19 cellular contexts compared by ENCODE assay signal in genomic region chrX:37958493-37959211, GRCh38. TPM values are rescaled to one million over a fixed set of nuclear protein-coding genes. Genes with fewer than 3 reads are reported as not detected.
A peak's percentile ranks its signal among the peaks of the same experiment; 100 is the strongest.
DNase-seq lines count a peak whose midpoint lies in the region.
"Had no signal": no experiment of that assay in that cellular context is flagged by ENCODE, and none has a peak within 500 bp of the region (broad histone marks: within the 10 kb centered on the region; RNA-seq: fewer than 3 reads in every experiment).

No MANE protein-coding gene starts in this region.

- peak; percentile 9 for DNase-seq in GM23248
- peak; percentile 50 for DNase-seq in adipocyte (ENCODE audit: low read depth)
- peak; percentile 2 for DNase-seq in hepatic stellate cell (ENCODE audit: low spot score)
- peak; percentile 22 to 42 for DNase-seq in trophoblast cell
- no peak for DNase-seq in RKO (ENCODE audit: low spot score)
- no peak for DNase-seq in head of caudate nucleus
- DNase-seq in activated CD4-positive, CD25-positive, alpha-beta regulatory T cell (lab: John Stamatoyannopoulos, UW) = no peak
- DNase-seq in CD1c-positive myeloid dendritic cell (ENCODE audit: extremely low spot score) = no peak
- DNase-seq: activated gamma-delta T cell; CD4-positive, alpha-beta T cell; effector memory CD8-positive, alpha-beta T cell; immature natural killer cell; NCI-H187 treated with DMSO at 0.1 percent for 48 hours; ovary; T-cell had no signal

- H3K79me2 ChIP-seq in GM23248 (ENCODE audit: insufficient read depth) (no peaks in the 10 kb centered on the region), trophoblast cell (ENCODE audit: control insufficient read depth, insufficient read depth, low read length, poor library complexity) (no peaks in the 10 kb centered on the region)

- no peaks in the 10 kb centered on the region for H3K79me1 ChIP-seq in trophoblast cell (ENCODE audit: low read length)

- H2AK5ac ChIP-seq in trophoblast cell (ENCODE audit: low read length) = no peak overlapping the region

- no peak overlapping the region for H3K14ac ChIP-seq in trophoblast cell (ENCODE audit: low read length)

- no peak overlapping the region for H3K4me2 ChIP-seq in GM23248 (ENCODE audit: unreplicated experiment)
- no peak overlapping the region for H3K4me2 ChIP-seq in trophoblast cell (ENCODE audit: low read length)

- in situ Hi-C loops in GM23248 (cut with MboI) = no loop called here

- H3K9ac ChIP-seq in GM23248 (no peak overlapping the region), adipocyte (ENCODE audit: low read length) (no peak overlapping the region), trophoblast cell (ENCODE audit: low read length) (no peak overlapping the region)

- no peak overlapping the region for H2BK5ac ChIP-seq in trophoblast cell (ENCODE audit: low read depth, low read length, poor library complexity)

- no peaks in the 10 kb centered on the region for H3F3A ChIP-seq in GM23248 (ENCODE audit: insufficient read depth)

- H4K91ac ChIP-seq in trophoblast cell (ENCODE audit: low read depth, low read length) = no peak overlapping the region

- intact Hi-C loops in head of caudate nucleus (cut with DNase I) = no loop called here

- H4K20me1 ChIP-seq in GM23248 (ENCODE audit: insufficient read depth) = no peaks in the 10 kb centered on the region

- H2BK12ac ChIP-seq in trophoblast cell (ENCODE audit: low read length) = no peak overlapping the region

- no peaks in the 10 kb centered on the region for H3K9me2 ChIP-seq in GM23248 (ENCODE audit: insufficient read depth)

- H3K4ac ChIP-seq in trophoblast cell (ENCODE audit: low read depth, low read length) = no peak overlapping the region

- H4K12ac ChIP-seq in trophoblast cell (ENCODE audit: low read depth, low read length) = no peak overlapping the region

- H3K23ac ChIP-seq in trophoblast cell (ENCODE audit: low read length) = no peak overlapping the region

- 49 to 55% methylated on average over 6 of the region's 7 CpGs for WGBS in GM23248 (ENCODE audit: low coverage in 1 of 2, low lambda C conversion rate in 2 of 2, missing lambda C conversion rate in 2 of 2), 2 experiments
- no CpG with 5 or more reads among the region's 7 CpGs for WGBS in trophoblast cell (ENCODE audit: extremely low coverage, insufficient coverage, insufficient read length)

- H3K4me1 ChIP-seq in GM23248 (ENCODE audit: insufficient read depth) (no peaks in the 10 kb centered on the region), adipocyte (ENCODE audit: control insufficient read depth, insufficient read depth, low read length) (no peaks in the 10 kb centered on the region), trophoblast cell (ENCODE audit: control insufficient read depth in 1 of 2, insufficient read depth in 2 of 2, low read length in 2 of 2) (no peaks in the 10 kb centered on the region)
- H3K4me1 ChIP-seq: breast epithelium, gastroesophageal sphincter had no signal

- H2AFZ ChIP-seq in GM23248 (no peak overlapping the region), trophoblast cell (ENCODE audit: insufficient read depth, low read length, poor library complexity) (no peak overlapping the region)

- H3K27me3 ChIP-seq in GM23248 (replicated peaks; ENCODE audit: insufficient read depth) (no peaks in the 10 kb centered on the region), adipocyte (replicated peaks; ENCODE audit: control insufficient read depth, insufficient read depth, low read length) (peaks cover 11% of the 10 kb centered on the region), trophoblast cell (ENCODE audit: insufficient read depth, low read length) (no peaks in the 10 kb centered on the region)
- H3K27me3 ChIP-seq: gastroesophageal sphincter, ovary had no signal

- no peaks in the 10 kb centered on the region for H3K36me3 ChIP-seq in GM23248 (ENCODE audit: low read depth)
- no peaks in the 10 kb centered on the region for H3K36me3 ChIP-seq in adipocyte (ENCODE audit: control insufficient read depth, insufficient read depth, low read length, severe bottlenecking)
- no peaks in the 10 kb centered on the region for H3K36me3 ChIP-seq in trophoblast cell (ENCODE audit: control insufficient read depth in 1 of 2, insufficient read depth in 2 of 2, low read length in 2 of 2)
- H3K36me3 ChIP-seq: breast epithelium, gastroesophageal sphincter, ovary had no signal

- H2BK120ac ChIP-seq in trophoblast cell (ENCODE audit: insufficient read depth, low read length, poor library complexity) = no peak overlapping the region

- H3K27ac ChIP-seq in GM23248 (no peak overlapping the region), trophoblast cell (ENCODE audit: low read depth, low read length) (no peak overlapping the region)
- H3K27ac ChIP-seq: breast epithelium, gastroesophageal sphincter, ovary, RWPE1 had no signal

- no peak overlapping the region for H4K8ac ChIP-seq in trophoblast cell (ENCODE audit: low read depth, low read length)

- H3K18ac ChIP-seq in trophoblast cell (ENCODE audit: low read length) = no peak overlapping the region

- no peak overlapping the region for H3K4me3 ChIP-seq in GM23248
- no peak overlapping the region for H3K4me3 ChIP-seq in adipocyte (ENCODE audit: low read length)
- no peak overlapping the region for H3K4me3 ChIP-seq in trophoblast cell (ENCODE audit: low read depth, low read length)
- H3K4me3 ChIP-seq: breast epithelium, gastroesophageal sphincter, ovary had no signal

- no peaks in the 10 kb centered on the region for H3K9me3 ChIP-seq in GM23248 (ENCODE audit: low read depth)
- no peaks in the 10 kb centered on the region for H3K9me3 ChIP-seq in adipocyte (ENCODE audit: control insufficient read depth, low read length)
- H3K9me3 ChIP-seq in trophoblast cell (ENCODE audit: insufficient read depth, low read depth, low read length) = no peaks in the 10 kb centered on the region
- H3K9me3 ChIP-seq: breast epithelium, gastroesophageal sphincter, ovary had no signal

RNA-seq across cellular contexts. Expression of gene SYTL5, which starts 47.7 kb away (rescaled TPM):
- not detected in 2 replicates for total RNA-seq in GM23248 (2014; rRNA removed; shearing (Covaris generic))
- polyA plus RNA-seq in GM23248 (2016; fragmentation: Nextera tagmentation; extraction: Ambion mirVana) = not detected in 2 replicates
- 6.8 and 7.8 TPM in 2 replicates for polyA plus RNA-seq in trophoblast cell (2013)
- total RNA-seq: activated CD8-positive, alpha-beta memory T cell treated with anti-CD3 and anti-CD28 coated beads for 36 hours; CD4-positive, alpha-beta T cell had no signal
- polyA plus RNA-seq: immature natural killer cell had no signal

Comparison
In these comparisons a context has a peak if more than half of its experiments do, and no peak if none do; other contexts are left out.
1. DNase-seq: peak in GM23248 (single experiment), adipocyte (single experiment), hepatic stellate cell (single experiment) and trophoblast cell (2 of 2); none in RKO (single experiment), head of caudate nucleus (0 of 42), activated CD4-positive, CD25-positive, alpha-beta regulatory T cell (0 of 4) and CD1c-positive myeloid dendritic cell (single experiment).